9 cellular contexts compared by ENCODE assay signal in the genomic region with DNA sequence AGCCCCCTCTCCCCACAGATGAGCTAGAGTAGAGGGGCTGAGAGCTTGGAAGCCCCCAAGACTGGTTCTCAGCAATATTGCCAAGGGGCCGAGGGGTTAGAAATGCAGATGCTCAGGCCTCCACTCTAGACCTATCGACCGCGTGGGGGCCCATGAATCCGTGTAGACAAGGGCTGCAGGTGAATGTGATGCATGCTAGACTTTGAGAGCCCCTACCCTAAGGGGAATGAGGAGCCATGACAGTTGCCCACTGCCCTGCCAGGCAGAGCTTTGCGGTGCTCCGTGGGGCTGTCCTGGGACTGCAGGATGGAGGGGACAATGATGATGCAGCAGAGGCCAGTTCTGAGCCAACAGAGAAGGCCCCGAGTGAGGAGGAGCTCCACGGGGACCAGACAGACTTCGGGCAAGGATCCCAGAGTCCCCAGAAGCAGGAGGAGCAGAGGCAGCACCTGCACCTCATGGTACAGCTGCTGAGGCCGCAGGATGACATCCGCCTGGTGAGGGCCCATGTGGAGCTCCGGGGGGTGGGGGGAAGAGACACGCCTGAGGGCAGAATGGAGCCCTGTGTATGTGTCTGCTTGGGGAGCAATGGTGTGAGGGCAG. TPM values are rescaled to one million over a fixed set of nuclear protein-coding genes. Genes with fewer than 3 reads are reported as not detected.
DNase-seq lines count a peak whose midpoint lies in the region; TF ChIP-seq lines count a peak whose summit lies in the region.
"Had no signal": no experiment of that assay in that cellular context is flagged by ENCODE, and none has a peak within 500 bp of the region (broad histone marks: within the 10 kb centered on the region; RNA-seq: fewer than 3 reads in every experiment).

No MANE protein-coding gene starts in this region.

- intact Hi-C loops in dendritic cell treated with granulocyte-macrophage colony-stimulating factor and Interleukin-4, amounts not matched to agents 40 ng/mL and 50 ng/mL, for 4 days (cut with micrococcal nuclease), result no loop called here

- H3K36me3 ChIP-seq in muscle layer of colon (ENCODE audit: insufficient read depth, low read length), result peaks cover 23% of the 10 kb centered on the region

- no peaks in the 10 kb centered on the region for H3K27me3 ChIP-seq in muscle layer of colon (ENCODE audit: control insufficient read depth in 1 of 2, insufficient read depth in 2 of 2, low read length in 2 of 2)

- H3K27ac ChIP-seq in 22Rv1 (peak overlapping the region; percentile 97), muscle layer of colon (ENCODE audit: low read depth, low read length) (peak overlapping the region; percentile 82)

- H3K9me3 Mint-ChIP-seq in HFFc6, result no peaks in the 10 kb centered on the region
- no peaks in the 10 kb centered on the region for H3K9me3 Mint-ChIP-seq in dendritic cell treated with granulocyte-macrophage colony-stimulating factor and Interleukin-4, amounts not matched to agents 40 ng/mL and 50 ng/mL, for 4 days

- H3K9ac ChIP-seq in muscle layer of colon (ENCODE audit: low read length), result no peak overlapping the region

- H3K36me3 Mint-ChIP-seq in HFFc6 (ENCODE audit: low read depth), result no peaks in the 10 kb centered on the region; the same call in 1 of the 2 replicates
- H3K36me3 Mint-ChIP-seq in dendritic cell treated with granulocyte-macrophage colony-stimulating factor and Interleukin-4, amounts not matched to agents 40 ng/mL and 50 ng/mL, for 4 days (ENCODE audit: low read depth), result peaks cover 84% of the 10 kb centered on the region

- H3K27ac Mint-ChIP-seq in HFFc6, result no peak overlapping the region
- H3K27ac Mint-ChIP-seq in dendritic cell treated with granulocyte-macrophage colony-stimulating factor and Interleukin-4, amounts not matched to agents 40 ng/mL and 50 ng/mL, for 4 days, result peak overlapping the region; percentile 83

- H3K9me3 ChIP-seq in muscle layer of colon (ENCODE audit: low read length), result no peaks in the 10 kb centered on the region

- peak overlapping the region; percentile 65 for H3K4me3 Mint-ChIP-seq in HFFc6
- peak overlapping the region; percentile 78 for H3K4me3 Mint-ChIP-seq in dendritic cell treated with granulocyte-macrophage colony-stimulating factor and Interleukin-4, amounts not matched to agents 40 ng/mL and 50 ng/mL, for 4 days

- no peak for TF ChIP-seq CTCF in 22Rv1 (IDR thresholded peaks at IDR 0.05)
- no peak for TF ChIP-seq CTCF in HFFc6 (IDR thresholded peaks at IDR 0.05)

- H3K27me3 Mint-ChIP-seq in HFFc6 (ENCODE audit: insufficient read depth), result no peaks in the 10 kb centered on the region
- H3K27me3 Mint-ChIP-seq in dendritic cell treated with granulocyte-macrophage colony-stimulating factor and Interleukin-4, amounts not matched to agents 40 ng/mL and 50 ng/mL, for 4 days, result no peaks in the 10 kb centered on the region

- H3K4me1 ChIP-seq in muscle layer of colon (ENCODE audit: insufficient read depth, low read length), result peaks cover 17% of the 10 kb centered on the region

- H3K4me1 Mint-ChIP-seq in HFFc6 (ENCODE audit: low read depth), result peaks cover 5% of the 10 kb centered on the region; the same call in 1 of the 2 replicates
- H3K4me1 Mint-ChIP-seq in dendritic cell treated with granulocyte-macrophage colony-stimulating factor and Interleukin-4, amounts not matched to agents 40 ng/mL and 50 ng/mL, for 4 days (ENCODE audit: low read depth), result peaks cover 53% of the 10 kb centered on the region

- peak overlapping the region; percentile 68 to 85 for H3K4me3 ChIP-seq in muscle layer of colon (ENCODE audit: low read depth in 1 of 2, low read length in 2 of 2)

- DNase-seq in HFFc6 (no peak), retina (no peak), NCI-H1694 treated with DMSO at 0.1 percent for 48 hours (lab: John Stamatoyannopoulos, UW) (no peak), SK-N-DZ (ENCODE audit: low spot score) (no peak), T-helper 9 cell (no peak)
- DNase-seq: GDM1 had no signal

RNA-seq across cellular contexts. Expression of gene SSH3, which starts 1.3 kb away (rescaled TPM):
- 10 to 100 TPM; 17.0 to 28.7 (median 22.6) TPM for total RNA-seq in HFFc6 (2021; fragmentation: NEBNext Ultra II Directional; extraction: Animal tissue kit (Norgen Biotek cat#: 25700))
- 0.24 and 0.29 TPM in 2 replicates for polyA plus RNA-seq in SK-N-DZ (2014; cell fraction: cytosol; rRNA removed)
- polyA plus RNA-seq in SK-N-DZ (2014; cell fraction: nucleus; rRNA removed), result 3.8 and 14.4 TPM in 2 replicates

RNA-seq across cellular contexts. Expression of gene ANKRD13D, which starts 15.5 kb away (rescaled TPM):
- 10 to 100 TPM; 24.7 to 34.6 (median 26.4) TPM for total RNA-seq in HFFc6 (2021; fragmentation: NEBNext Ultra II Directional; extraction: Animal tissue kit (Norgen Biotek cat#: 25700))
- 21.1 and 25.4 TPM in 2 replicates for polyA plus RNA-seq in SK-N-DZ (2014; cell fraction: cytosol; rRNA removed)
- polyA plus RNA-seq in SK-N-DZ (2014; cell fraction: nucleus; rRNA removed), result 91.5 and 113 TPM in 2 replicates

RNA-seq across cellular contexts. Expression of gene GRK2, which starts 38.3 kb away (rescaled TPM):
- 10 to 100 TPM; 26.2 to 35.5 (median 32.1) TPM for total RNA-seq in HFFc6 (2021; fragmentation: NEBNext Ultra II Directional; extraction: Animal tissue kit (Norgen Biotek cat#: 25700))
- polyA plus RNA-seq in SK-N-DZ (2014; cell fraction: cytosol; rRNA removed), result 63.4 and 72.0 TPM in 2 replicates
- polyA plus RNA-seq in SK-N-DZ (2014; cell fraction: nucleus; rRNA removed), result 95.3 and 97.5 TPM in 2 replicates

RNA-seq across cellular contexts. Expression of gene POLD4, which starts 48.7 kb away (rescaled TPM):
- 10 to 100 TPM; 69.1 to 80.7 (median 70.9) TPM for total RNA-seq in HFFc6 (2021; fragmentation: NEBNext Ultra II Directional; extraction: Animal tissue kit (Norgen Biotek cat#: 25700))
- polyA plus RNA-seq in SK-N-DZ (2014; cell fraction: cytosol; rRNA removed), result 6.5 and 8.5 TPM in 2 replicates
- polyA plus RNA-seq in SK-N-DZ (2014; cell fraction: nucleus; rRNA removed), result 8.2 and 9.1 TPM in 2 replicates
